8 cellular contexts compared by ENCODE assay signal in genomic region chr19:55635856-55636440, GRCh38. TPM values are rescaled to one million over a fixed set of nuclear protein-coding genes. Genes with fewer than 3 reads are reported as not detected.
DNase-seq lines count a peak whose midpoint lies in the region; ATAC-seq, FAIRE-seq and TF ChIP-seq lines count a peak whose summit lies in the region.

No MANE protein-coding gene starts in this region.

- peak overlapping the region; percentile 100 for H3K27ac ChIP-seq in CD4-positive, CD25-positive, alpha-beta regulatory T cell (ENCODE audit: insufficient read depth, low read length, poor library complexity, severe bottlenecking)
- no peak overlapping the region for H3K27ac ChIP-seq in PC-3 (ENCODE audit: low read length)
- peak overlapping the region; percentile 93 for H3K27ac ChIP-seq in neutrophil

- H3K4me3 Mint-ChIP-seq in CD4-positive, CD25-positive, alpha-beta regulatory T cell: peak overlapping the region; percentile 96 to 100 (median 99)

- DNase-seq in CD4-positive, CD25-positive, alpha-beta regulatory T cell: no peak
- no peak for DNase-seq in PC-3
- no peak for DNase-seq in epithelial cell of esophagus (ENCODE audit: low read depth)
- DNase-seq in urothelium cell line (ENCODE audit: low spot score): no peak
- no peak for DNase-seq in anterior cingulate cortex (lab: John Stamatoyannopoulos, UW)

- H2AFZ ChIP-seq in PC-3 (ENCODE audit: low read length): no peak overlapping the region

- peaks cover 14 to 71% (median 49%) of the 10 kb centered on the region in 4 donors for H3K4me1 Mint-ChIP-seq in CD4-positive, CD25-positive, alpha-beta regulatory T cell

- H4K20me1 ChIP-seq in PC-3 (ENCODE audit: low read length): no peaks in the 10 kb centered on the region

- FAIRE-seq in urothelium cell line (lab: Jason Lieb, UNC): no peak

- H3K27ac Mint-ChIP-seq in CD4-positive, CD25-positive, alpha-beta regulatory T cell: peak overlapping the region; percentile 100

- H3K9me2 ChIP-seq in PC-3 (replicated peaks; ENCODE audit: low read length): no peaks in the 10 kb centered on the region

- H3K27me3 ChIP-seq in CD4-positive, CD25-positive, alpha-beta regulatory T cell (ENCODE audit: control insufficient read depth, insufficient read depth, low read length): no peaks in the 10 kb centered on the region
- H3K27me3 ChIP-seq in PC-3 (ENCODE audit: low read length): no peaks in the 10 kb centered on the region
- peaks cover 15% of the 10 kb centered on the region for H3K27me3 ChIP-seq in neutrophil

- ATAC-seq in CD4-positive, CD25-positive, alpha-beta regulatory T cell (ENCODE audit: low read depth in 2 of 2): no peak
- ATAC-seq in PC-3 (no peak), GM21447 (IDR thresholded peaks at IDR 0.05; ENCODE audit: unreplicated experiment) (no peak), GM19452 (IDR thresholded peaks at IDR 0.05; ENCODE audit: unreplicated experiment) (no peak)

- H3K4me1 ChIP-seq in CD4-positive, CD25-positive, alpha-beta regulatory T cell (ENCODE audit: control insufficient read depth, insufficient read depth, low read length, poor library complexity, severe bottlenecking): peaks cover 66% of the 10 kb centered on the region
- peaks cover 21% of the 10 kb centered on the region for H3K4me1 ChIP-seq in PC-3 (ENCODE audit: insufficient read depth, low read length)
- peaks cover 46 to 57% of the 10 kb centered on the region in 2 experiments for H3K4me1 ChIP-seq in neutrophil (ENCODE audit: control insufficient read depth in 1 of 2, insufficient read depth in 1 of 2, low read depth in 1 of 2, low read length in 1 of 2)

- POLR2A ChIA-PET in PC-3 (lab: Charles Lee; ENCODE audit: unreplicated experiment): no interaction called here

- peaks cover 11% of the 10 kb centered on the region for H3K27me3 Mint-ChIP-seq in CD4-positive, CD25-positive, alpha-beta regulatory T cell

- no peaks in the 10 kb centered on the region for H3K36me3 ChIP-seq in CD4-positive, CD25-positive, alpha-beta regulatory T cell (ENCODE audit: control insufficient read depth, insufficient read depth, low read length)
- H3K36me3 ChIP-seq in PC-3 (ENCODE audit: low read depth, low read length): no peaks in the 10 kb centered on the region
- H3K36me3 ChIP-seq in neutrophil: peaks cover 7% of the 10 kb centered on the region

- CTCF ChIA-PET in PC-3 (lab: Charles Lee): interaction anchor here (0.6 to 0.7 kb wide), 2 partner anchors 17 to 132 kb away, joined by 4 to 9 read pairs; no protein-coding TSS in a partner anchor

- H3K4me2 ChIP-seq in PC-3 (ENCODE audit: low read length): peak overlapping the region; percentile 99

- H3K79me2 ChIP-seq in PC-3 (ENCODE audit: low read length): peaks cover 51% of the 10 kb centered on the region

- TF ChIP-seq CTCF in PC-3 (conservative IDR thresholded peaks at IDR 0.05; ENCODE audit: low read depth, low read length) (no peak), epithelial cell of esophagus (IDR thresholded peaks at IDR 0.05; ENCODE audit: insufficient read depth, low read depth, low read length, missing control alignments) (no peak), neutrophil (IDR thresholded peaks at IDR 0.05) (no peak)

- H3K9ac ChIP-seq in PC-3 (ENCODE audit: low read length): peak overlapping the region; percentile 97

- intact Hi-C loops in PC-3 (cut with micrococcal nuclease): no loop called here

- BruUV-seq in PC-3 (replicated peaks; lab: Mats Ljungman, UMichigan): no TSS peak

- peaks cover 0 to 2% (median 0%) of the 10 kb centered on the region in 7 donors for H3K9me3 Mint-ChIP-seq in CD4-positive, CD25-positive, alpha-beta regulatory T cell

- H3K4me3 ChIP-seq in CD4-positive, CD25-positive, alpha-beta regulatory T cell (ENCODE audit: low read depth, low read length): peak overlapping the region; percentile 96
- H3K4me3 ChIP-seq in PC-3 (ENCODE audit: low read length) (peak overlapping the region; percentile 99), epithelial cell of esophagus (ENCODE audit: low read length) (peak overlapping the region; percentile 100), neutrophil (ENCODE audit: low read depth in 1 of 2, low read length in 1 of 2) (peak overlapping the region; percentile 74 to 82)

- H3K9me3 ChIP-seq in CD4-positive, CD25-positive, alpha-beta regulatory T cell (ENCODE audit: control insufficient read depth in 2 of 2, low read length in 2 of 2): no peaks in the 10 kb centered on the region
- no peaks in the 10 kb centered on the region for H3K9me3 ChIP-seq in PC-3 (ENCODE audit: low read length)
- H3K9me3 ChIP-seq in neutrophil: no peaks in the 10 kb centered on the region

- H3F3A ChIP-seq in PC-3 (ENCODE audit: low read length, unreplicated experiment): peaks cover 4% of the 10 kb centered on the region

- H3K36me3 Mint-ChIP-seq in CD4-positive, CD25-positive, alpha-beta regulatory T cell: peaks cover 28% of the 10 kb centered on the region

RNA-seq across cellular contexts. Expression of gene ZNF580, which starts 4.9 kb away (rescaled TPM):
- total RNA-seq in CD4-positive, CD25-positive, alpha-beta regulatory T cell: 30.8 TPM
- 10 to 100 TPM; 14.3 to 18.9 (median 16.0) TPM for polyA plus RNA-seq in CD4-positive, CD25-positive, alpha-beta regulatory T cell
- 15.2 and 23.9 TPM in 2 replicates for total RNA-seq in PC-3 (2014; rRNA removed)

RNA-seq across cellular contexts. Expression of gene ZNF581, which starts 7.5 kb away (rescaled TPM):
- total RNA-seq in CD4-positive, CD25-positive, alpha-beta regulatory T cell: 23.7 TPM
- polyA plus RNA-seq in CD4-positive, CD25-positive, alpha-beta regulatory T cell: 10 to 100 TPM; 26.5 to 36.6 (median 35.1) TPM
- 25.6 and 37.5 TPM in 2 replicates for total RNA-seq in PC-3 (2014; rRNA removed)

RNA-seq across cellular contexts. Expression of gene ZNF784, which starts 11.6 kb away (rescaled TPM):
- 11.1 TPM for total RNA-seq in CD4-positive, CD25-positive, alpha-beta regulatory T cell
- polyA plus RNA-seq in CD4-positive, CD25-positive, alpha-beta regulatory T cell: 1 to 10 TPM; 1.0 to 2.4 (median 1.6) TPM
- total RNA-seq in PC-3 (2014; rRNA removed): 9.0 and 18.0 TPM in 2 replicates

RNA-seq across cellular contexts. Expression of gene CCDC106, which starts 12.1 kb away (rescaled TPM):
- 0.99 TPM for total RNA-seq in CD4-positive, CD25-positive, alpha-beta regulatory T cell
- 1 to 10 TPM in 1 of 4 donors, under 1 TPM in 3; 0.22 to 1.0 (median 0.51) TPM for polyA plus RNA-seq in CD4-positive, CD25-positive, alpha-beta regulatory T cell
- total RNA-seq in PC-3 (2014; rRNA removed): 36.0 and 41.4 TPM in 2 replicates

RNA-seq across cellular contexts. Expression of gene U2AF2, which starts 18.9 kb away (rescaled TPM):
- total RNA-seq in CD4-positive, CD25-positive, alpha-beta regulatory T cell: 283 TPM
- polyA plus RNA-seq in CD4-positive, CD25-positive, alpha-beta regulatory T cell: 1 to 10 TPM; 7.2 to 9.3 (median 8.2) TPM
- total RNA-seq in PC-3 (2014; rRNA removed): 343 and 360 TPM in 2 replicates
